ENCODE assay signal across 23 cellular contexts in genomic region chr2:3971313-3972192, GRCh38.
DNase-seq lines count a peak whose midpoint lies in the region; ATAC-seq, FAIRE-seq and TF ChIP-seq lines count a peak whose summit lies in the region.
"Had no signal": no experiment of that assay in that cellular context is flagged by ENCODE, and none has a peak within 500 bp of the region (broad histone marks: within the 10 kb centered on the region; RNA-seq: fewer than 3 reads in every experiment).

No MANE protein-coding gene starts in this region.

- peak; percentile 74 for FAIRE-seq in K562 (lab: Jason Lieb, UNC)
- FAIRE-seq: A549, GM19239 had no signal

- H3K9me1 ChIP-seq in K562 (ENCODE audit: control insufficient read depth, insufficient read depth, low read length) = no peaks in the 10 kb centered on the region

- 3% methylated on average over 7 of the region's 7 CpGs for WGBS in K562 (ENCODE audit: insufficient coverage, low coverage, missing lambda C conversion rate)
- 93 to 95% methylated on average over 7 of the region's 7 CpGs for WGBS in lung, 2 donors

- H3K9me3 ChIP-seq in HEK293 (ENCODE audit: control insufficient read depth, insufficient read depth, low read depth, low read length) (no peaks in the 10 kb centered on the region), K562 (replicated peaks; ENCODE audit: control insufficient read depth, insufficient read depth, low read depth, low read length) (peaks cover 4% of the 10 kb centered on the region; the same call in 1 of the 2 replicates), lung (ENCODE audit: control insufficient read depth in 2 of 2, insufficient read depth in 1 of 2, low read length in 1 of 2) (peaks cover 0 to 4% of the 10 kb centered on the region in 2 donors), thoracic aorta (no peaks in the 10 kb centered on the region), colonic mucosa (no peaks in the 10 kb centered on the region)
- H3K9me3 ChIP-seq: SK-N-SH had no signal

- H3K36me3 ChIP-seq in HEK293 (ENCODE audit: control insufficient read depth in 2 of 2, insufficient read depth in 1 of 2, low read length in 2 of 2) (no peaks in the 10 kb centered on the region; a peak in 1 of 3 replicates), K562 (ENCODE audit: control insufficient read depth, insufficient read depth, low read length) (no peaks in the 10 kb centered on the region), lung (ENCODE audit: control insufficient read depth in 2 of 2, insufficient read depth in 2 of 2, low read length in 2 of 2) (no peaks in the 10 kb centered on the region), thoracic aorta (no peaks in the 10 kb centered on the region), colonic mucosa (no peaks in the 10 kb centered on the region)
- H3K36me3 ChIP-seq: BLaER1 treated with 17β-estradiol and CSF1 and Interleukin-3, amounts not matched to agents 10 nM and 100 nM had no signal

- H3K27ac ChIP-seq in HEK293 (ENCODE audit: extremely low read depth, low read depth, low read length) = no peak overlapping the region
- no peak overlapping the region for H3K27ac ChIP-seq in K562 (ENCODE audit: extremely low read depth, low read depth, low read length)
- no peak overlapping the region for H3K27ac ChIP-seq in lung (ENCODE audit: low read depth in 1 of 2, low read length in 1 of 2)
- H3K27ac ChIP-seq in thoracic aorta = no peak overlapping the region
- no peak overlapping the region for H3K27ac ChIP-seq in colonic mucosa
- H3K27ac ChIP-seq: A549; BLaER1 treated with 17β-estradiol and CSF1 and Interleukin-3, amounts not matched to agents 10 nM and 100 nM had no signal

- no peak for TF ChIP-seq EP300 in K562 (IDR thresholded peaks at IDR 0.05; ENCODE audit: low read length)

- no TSS peak for BruUV-seq in K562 (replicated peaks; lab: Mats Ljungman, UMichigan)

- H3K9ac ChIP-seq in K562 (ENCODE audit: insufficient read depth in 1 of 2, low read depth in 2 of 2, low read length in 2 of 2) (no peak overlapping the region), colonic mucosa (ENCODE audit: low read depth in 2 of 2, low read length in 2 of 2) (no peak overlapping the region)
- H3K9ac ChIP-seq: BLaER1 treated with 17β-estradiol and CSF1 and Interleukin-3, amounts not matched to agents 10 nM and 100 nM; SK-N-SH had no signal

- no peaks in the 10 kb centered on the region for H4K20me1 ChIP-seq in K562 (replicated peaks; ENCODE audit: control insufficient read depth, insufficient read depth, low read length)
- H4K20me1 ChIP-seq: BLaER1 treated with 17β-estradiol and CSF1 and Interleukin-3, amounts not matched to agents 10 nM and 100 nM had no signal

- H3K4me3 ChIP-seq in HEK293 (ENCODE audit: low read depth, low read length) (no peak overlapping the region), K562 (no peak overlapping the region), lung (no peak overlapping the region), thoracic aorta (no peak overlapping the region), colonic mucosa (no peak overlapping the region)
- H3K4me3 ChIP-seq: A549; BLaER1 treated with 17β-estradiol and CSF1 and Interleukin-3, amounts not matched to agents 10 nM and 100 nM had no signal

- no peak overlapping the region; the same call in 1 of the 2 replicates for H3K4me2 ChIP-seq in K562 (ENCODE audit: insufficient read depth, low read length)
- H3K4me2 ChIP-seq: A549; BLaER1 treated with 17β-estradiol and CSF1 and Interleukin-3, amounts not matched to agents 10 nM and 100 nM; SK-N-SH had no signal

- H3K27me3 ChIP-seq in K562 (ENCODE audit: control insufficient read depth in 2 of 2, insufficient read depth in 2 of 2, low read length in 2 of 2) (no peaks in the 10 kb centered on the region), lung (ENCODE audit: control insufficient read depth, insufficient read depth) (no peaks in the 10 kb centered on the region), thoracic aorta (replicated peaks; ENCODE audit: insufficient read depth) (no peaks in the 10 kb centered on the region), colonic mucosa (no peaks in the 10 kb centered on the region)
- H3K27me3 ChIP-seq: BLaER1 treated with 17β-estradiol and CSF1 and Interleukin-3, amounts not matched to agents 10 nM and 100 nM had no signal

- TF ChIP-seq POLR2A in K562 (conservative IDR thresholded peaks at IDR 0.05) = no peak

- intact Hi-C loops in K562 (cut with micrococcal nuclease) = no loop called here
- intact Hi-C loops in colonic mucosa (cut with DNase I) = no loop called here

- in situ Hi-C loops in K562 (cut with MboI) = no loop called here

- TF ChIP-seq CTCF in HEK293 (tag by site-specific recombination; IDR thresholded peaks at IDR 0.05) = no peak
- TF ChIP-seq CTCF in K562 (IDR thresholded peaks at IDR 0.05 in 2 of 3, conservative IDR thresholded peaks at IDR 0.05 in 1 of 3; ENCODE audit: insufficient read depth in 2 of 3, low read depth in 1 of 3, low read length in 3 of 3) = no peak
- no peak for TF ChIP-seq CTCF in lung (IDR thresholded peaks at IDR 0.05; ENCODE audit: control extremely low read depth, extremely low read depth)
- no peak for TF ChIP-seq CTCF in thoracic aorta (IDR thresholded peaks at IDR 0.05)
- no peak for TF ChIP-seq CTCF in colonic mucosa (IDR thresholded peaks at IDR 0.05)

- no peaks in the 10 kb centered on the region for H3K4me1 ChIP-seq in HEK293 (ENCODE audit: control insufficient read depth, insufficient read depth, low read length)
- no peaks in the 10 kb centered on the region for H3K4me1 ChIP-seq in K562 (replicated peaks in 1 of 2; ENCODE audit: control insufficient read depth in 2 of 2, insufficient read depth in 2 of 2, low read length in 2 of 2)
- H3K4me1 ChIP-seq in lung (ENCODE audit: control insufficient read depth in 2 of 2, insufficient read depth in 2 of 2, low read length in 2 of 2) = no peaks in the 10 kb centered on the region
- H3K4me1 ChIP-seq in thoracic aorta (ENCODE audit: control insufficient read depth in 1 of 2, low read depth in 2 of 2) = no peaks in the 10 kb centered on the region
- H3K4me1 ChIP-seq in colonic mucosa = no peaks in the 10 kb centered on the region
- H3K4me1 ChIP-seq: A549 had no signal

- TF ChIP-seq RAD21 in K562 (CRISPR knock-in tag; conservative IDR thresholded peaks at IDR 0.05 in 1 of 2, IDR thresholded peaks at IDR 0.05 in 1 of 2) = no peak

- POLR2A ChIA-PET in HEK293 (lab: Yijun Ruan, JAX) (no interaction called here), K562 (lab: Yijun Ruan, JAX) (no interaction called here)

- no peaks in the 10 kb centered on the region for H3K79me2 ChIP-seq in K562 (ENCODE audit: control insufficient read depth, insufficient read depth, low read length)

- ATAC-seq in K562 (no peak), lung (ENCODE audit: insufficient read depth, low FRiP score) (no peak), thoracic aorta (ENCODE audit: insufficient number of reproducible peaks, low FRiP score, low read depth) (peak; percentile 41), GM18870 (IDR thresholded peaks at IDR 0.05; ENCODE audit: unreplicated experiment) (no peak)
- ATAC-seq: PC-3 had no signal

- no peak overlapping the region for H2AFZ ChIP-seq in K562 (ENCODE audit: low read depth, low read length)

- CTCF ChIA-PET in HEK293 (lab: Yijun Ruan, JAX) = no interaction called here
- CTCF ChIA-PET in K562 (lab: Yijun Ruan, JAX; ENCODE audit: low intra/inter-chr PET ratio) = no interaction called here

- DNase-seq in K562 (ENCODE audit: extremely low read depth in 1 of 4, low spot score in 3 of 4) = no peak
- DNase-seq in lung (ENCODE audit: low spot score) = peak; percentile 5
- no peak for DNase-seq in thoracic aorta (ENCODE audit: low spot score)
- no peak for DNase-seq in colonic mucosa
- DNase-seq in SW 1271 (lab: John Stamatoyannopoulos, UW) = no peak
- DNase-seq: AML-193; CD4-positive, alpha-beta T cell; DMS53; H7; Kasumi-1; NCI-H1105; NCI-H1436 treated with DMSO at 0.1 percent for 48 hours; NCI-H187 treated with DMSO at 0.1 percent for 48 hours; NCI-H446; NCI-H524 treated with DMSO at 0.1 percent for 48 hours; NCI-H774; PC-3; SK-N-SH had no signal

TF ChIP-seq in HEK293, 187 proteins besides CTCF, POLR2A, EP300 and RAD21 (continues in another document):
- TF ChIP-seq ZSCAN23 (tag by site-specific recombination; IDR thresholded peaks at IDR 0.05) = no peak
- no peak for TF ChIP-seq ZNF292 (tag by site-specific recombination; IDR thresholded peaks at IDR 0.05; ENCODE audit: borderline replicate concordance, low read depth)
- 0 out of 2 replicates have a peak, but pooled peaks have one; percentile 33 for TF ChIP-seq ZNF311 (tag by site-specific recombination; IDR thresholded peaks at IDR 0.05; ENCODE audit: borderline replicate concordance)
- TF ChIP-seq ZNF16 (tag by site-specific recombination; IDR thresholded peaks at IDR 0.05; ENCODE audit: low read depth) = no peak
- no peak for TF ChIP-seq WT1 (tag by site-specific recombination; IDR thresholded peaks at IDR 0.05)
- no peak for TF ChIP-seq ZNF302 (tag by site-specific recombination; IDR thresholded peaks at IDR 0.05; ENCODE audit: low read depth)
- no peak for TF ChIP-seq HOXC10 (CRISPR knock-in tag; IDR thresholded peaks at IDR 0.05)

TF ChIP-seq in K562, 482 proteins besides CTCF, POLR2A, EP300 and RAD21:
- TF ChIP-seq THRB (CRISPR knock-in tag; conservative IDR thresholded peaks at IDR 0.05) (peak; percentile 56; the same call in 1 of the 2 replicates), RBBP5 (IDR thresholded peaks at IDR 0.05; ENCODE audit: borderline replicate concordance, insufficient read depth, low read length, poor library complexity, severe bottlenecking) (no peak)
TF ChIP-seq in K562: peak in this region for 1.

Comparison
In these comparisons a context has a peak if more than half of its experiments do, and no peak if none do; other contexts are left out.
1. Of the 44 proteins assayed by ChIP-seq in both K562 and HEK293: peak only in K562: none; only in HEK293: ZNF311; in both: none; in neither: 43.